ENCODE assay signal across 17 cellular contexts in genomic region chr2:164205347-164205746, GRCh38.
DNase-seq lines count a peak whose midpoint lies in the region; ATAC-seq, FAIRE-seq and TF ChIP-seq lines count a peak whose summit lies in the region.
"Had no signal": no experiment of that assay in that cellular context is flagged by ENCODE, and none has a peak within 500 bp of the region (broad histone marks: within the 10 kb centered on the region; RNA-seq: fewer than 3 reads in every experiment).

No MANE protein-coding gene starts in this region.

- peak overlapping the region; percentile 82 for H3K4me2 ChIP-seq in fibroblast of lung (ENCODE audit: extremely low read depth, insufficient read depth, low read length)
- peak overlapping the region; percentile 40 for H3K4me2 ChIP-seq in smooth muscle cell

- H3F3A ChIP-seq in smooth muscle cell (ENCODE audit: low read depth): no peaks in the 10 kb centered on the region

- H4K20me1 ChIP-seq in fibroblast of lung (ENCODE audit: control insufficient read depth, extremely low read depth, insufficient read depth, low read length) (no peaks in the 10 kb centered on the region), smooth muscle cell (ENCODE audit: low read depth) (no peaks in the 10 kb centered on the region)

- DNase-seq in H54 (ENCODE audit: insufficient read length, low spot score) (no peak), RWPE2 (ENCODE audit: low spot score) (no peak), fibroblast of lung (ENCODE audit: low read depth in 2 of 2) (peak; percentile 78 to 89), smooth muscle cell (lab: John Stamatoyannopoulos, UW; ENCODE audit: unreplicated experiment) (no peak), epidermal melanocyte (ENCODE audit: insufficient read length, low spot score) (no peak)
- DNase-seq in natural killer cell treated with Interleukin-12 subunit alpha and Interleukin-12 subunit beta and Interleukin-15 and Interleukin-18, amount 100 ng/mL, for 72 hours (ENCODE audit: low spot score): no peak
- DNase-seq: DND-41, GOT3, kidney glomerular epithelial cell, naive B cell, NCI-H2081 treated with DMSO at 0.1 percent for 48 hours, right lobe of liver, T-helper 17 cell, thyroid gland had no signal

- H3K9me3 ChIP-seq in RWPE2 (ENCODE audit: severe bottlenecking) (no peaks in the 10 kb centered on the region), fibroblast of lung (ENCODE audit: control insufficient read depth, insufficient read depth, low read depth, low read length) (no peaks in the 10 kb centered on the region), smooth muscle cell (replicated peaks; ENCODE audit: low read depth) (no peaks in the 10 kb centered on the region)
- H3K9me3 ChIP-seq: right lobe of liver, thyroid gland had no signal

- H3K36me3 Mint-ChIP-seq in natural killer cell treated with Interleukin-12 subunit alpha and Interleukin-12 subunit beta and Interleukin-15 and Interleukin-18, amount 100 ng/mL, for 72 hours: no peaks in the 10 kb centered on the region
- H3K36me3 Mint-ChIP-seq: IgD-negative memory B cell, naive B cell had no signal

- no peaks in the 10 kb centered on the region for H3K27me3 ChIP-seq in RWPE2 (ENCODE audit: insufficient read depth, poor library complexity, severe bottlenecking)
- no peaks in the 10 kb centered on the region for H3K27me3 ChIP-seq in fibroblast of lung (ENCODE audit: control insufficient read depth, insufficient read depth, low read length)
- no peaks in the 10 kb centered on the region for H3K27me3 ChIP-seq in smooth muscle cell (ENCODE audit: low read depth)
- H3K27me3 ChIP-seq: right lobe of liver, thyroid gland had no signal

- H3K4me1 ChIP-seq in RWPE2 (ENCODE audit: insufficient read depth, poor library complexity, severe bottlenecking) (no peaks in the 10 kb centered on the region), fibroblast of lung (ENCODE audit: control insufficient read depth, extremely low read depth, insufficient read depth, low read length) (peaks cover 4% of the 10 kb centered on the region), smooth muscle cell (ENCODE audit: low read depth) (no peaks in the 10 kb centered on the region)
- H3K4me1 ChIP-seq: right lobe of liver, thyroid gland had no signal

- H3K79me2 ChIP-seq in fibroblast of lung (ENCODE audit: control insufficient read depth, insufficient read depth, low read length) (no peaks in the 10 kb centered on the region), smooth muscle cell (ENCODE audit: low read depth) (no peaks in the 10 kb centered on the region)

- TF ChIP-seq POLR2A in H54 (IDR thresholded peaks at IDR 0.05; ENCODE audit: low read depth, low read length): no peak

- H3K27ac Mint-ChIP-seq in natural killer cell treated with Interleukin-12 subunit alpha and Interleukin-12 subunit beta and Interleukin-15 and Interleukin-18, amount 100 ng/mL, for 72 hours: no peak overlapping the region
- H3K27ac Mint-ChIP-seq: IgD-negative memory B cell, naive B cell, T-helper 17 cell had no signal

- H3K27ac ChIP-seq in RWPE2 (ENCODE audit: poor library complexity, severe bottlenecking) (no peak overlapping the region), fibroblast of lung (ENCODE audit: insufficient read depth, low read length) (no peak overlapping the region), smooth muscle cell (ENCODE audit: low read depth) (peak overlapping the region; percentile 9)
- H3K27ac ChIP-seq: coronary artery, right lobe of liver, thyroid gland had no signal

- no peak overlapping the region for H3K4me3 ChIP-seq in RWPE2 (ENCODE audit: severe bottlenecking)
- no peak overlapping the region for H3K4me3 ChIP-seq in fibroblast of lung (replicated peaks in 1 of 4; ENCODE audit: control extremely low read depth in 1 of 4, insufficient read depth in 1 of 4, low read depth in 3 of 4, low read length in 4 of 4)
- H3K4me3 ChIP-seq in smooth muscle cell: no peak overlapping the region
- H3K4me3 ChIP-seq: coronary artery, right lobe of liver, thyroid gland had no signal

- no peaks in the 10 kb centered on the region for H3K4me1 Mint-ChIP-seq in natural killer cell treated with Interleukin-12 subunit alpha and Interleukin-12 subunit beta and Interleukin-15 and Interleukin-18, amount 100 ng/mL, for 72 hours (ENCODE audit: low read depth in 2 of 2)
- H3K4me1 Mint-ChIP-seq: IgD-negative memory B cell, naive B cell, T-helper 17 cell had no signal

- peaks cover 6% of the 10 kb centered on the region for H3K9me3 Mint-ChIP-seq in natural killer cell treated with Interleukin-12 subunit alpha and Interleukin-12 subunit beta and Interleukin-15 and Interleukin-18, amount 100 ng/mL, for 72 hours
- H3K9me3 Mint-ChIP-seq: IgD-negative memory B cell had no signal

- H3K9ac ChIP-seq in fibroblast of lung (ENCODE audit: insufficient read depth, low read length) (no peak overlapping the region), smooth muscle cell (ENCODE audit: low read depth) (peak overlapping the region; percentile 2)

- TF ChIP-seq CTCF in RWPE2 (IDR thresholded peaks at IDR 0.05; ENCODE audit: poor library complexity, severe bottlenecking) (no peak), fibroblast of lung (conservative IDR thresholded peaks at IDR 0.05 in 1 of 2, IDR thresholded peaks at IDR 0.05 in 1 of 2; ENCODE audit: low read depth in 1 of 2, low read length in 2 of 2) (no peak), smooth muscle cell (IDR thresholded peaks at IDR 0.05; ENCODE audit: borderline replicate concordance, insufficient read depth, poor library complexity, severe bottlenecking) (no peak)

- H3K36me3 ChIP-seq in RWPE2 (ENCODE audit: low read depth): no peaks in the 10 kb centered on the region
- no peaks in the 10 kb centered on the region for H3K36me3 ChIP-seq in fibroblast of lung (ENCODE audit: control insufficient read depth, insufficient read depth, low read length)
- no peaks in the 10 kb centered on the region for H3K36me3 ChIP-seq in smooth muscle cell (ENCODE audit: low read depth)
- H3K36me3 ChIP-seq: right lobe of liver, thyroid gland had no signal

- 15% methylated on average over 1 of the region's 1 CpG for WGBS in smooth muscle cell (ENCODE audit: low lambda C conversion rate)

- H3K4me3 Mint-ChIP-seq in natural killer cell treated with Interleukin-12 subunit alpha and Interleukin-12 subunit beta and Interleukin-15 and Interleukin-18, amount 100 ng/mL, for 72 hours: no peak overlapping the region
- H3K4me3 Mint-ChIP-seq: IgD-negative memory B cell, naive B cell, T-helper 17 cell had no signal

- H2AFZ ChIP-seq in fibroblast of lung (ENCODE audit: low read length): no peak overlapping the region
- no peak overlapping the region for H2AFZ ChIP-seq in smooth muscle cell (ENCODE audit: low read depth)

- peak; percentile 61 for ATAC-seq in RWPE2 (ENCODE audit: low read depth)
- ATAC-seq in natural killer cell treated with Interleukin-12 subunit alpha and Interleukin-12 subunit beta and Interleukin-15 and Interleukin-18, amount 100 ng/mL, for 72 hours: no peak
- ATAC-seq in GM21381 (IDR thresholded peaks at IDR 0.05; ENCODE audit: unreplicated experiment): no peak
- ATAC-seq: right lobe of liver, T-helper 17 cell had no signal

- no peaks in the 10 kb centered on the region for H3K27me3 Mint-ChIP-seq in natural killer cell treated with Interleukin-12 subunit alpha and Interleukin-12 subunit beta and Interleukin-15 and Interleukin-18, amount 100 ng/mL, for 72 hours
- H3K27me3 Mint-ChIP-seq: IgD-negative memory B cell, naive B cell, T-helper 17 cell had no signal

- peak; percentile 79 for FAIRE-seq in H54 (lab: Jason Lieb, UNC)

Comparison
In these comparisons a context has a peak if more than half of its experiments do, and no peak if none do; other contexts are left out.
1. DNase-seq: peak in fibroblast of lung (2 of 2); none in H54 (single experiment), RWPE2 (single experiment), smooth muscle cell (single experiment), epidermal melanocyte (single experiment) and natural killer cell treated with Interleukin-12 subunit alpha and Interleukin-12 subunit beta and Interleukin-15 and Interleukin-18, amount 100 ng/mL, for 72 hours (single experiment).